Comparison of ENCODE assay signal across 10 cellular contexts in the genomic region with DNA sequence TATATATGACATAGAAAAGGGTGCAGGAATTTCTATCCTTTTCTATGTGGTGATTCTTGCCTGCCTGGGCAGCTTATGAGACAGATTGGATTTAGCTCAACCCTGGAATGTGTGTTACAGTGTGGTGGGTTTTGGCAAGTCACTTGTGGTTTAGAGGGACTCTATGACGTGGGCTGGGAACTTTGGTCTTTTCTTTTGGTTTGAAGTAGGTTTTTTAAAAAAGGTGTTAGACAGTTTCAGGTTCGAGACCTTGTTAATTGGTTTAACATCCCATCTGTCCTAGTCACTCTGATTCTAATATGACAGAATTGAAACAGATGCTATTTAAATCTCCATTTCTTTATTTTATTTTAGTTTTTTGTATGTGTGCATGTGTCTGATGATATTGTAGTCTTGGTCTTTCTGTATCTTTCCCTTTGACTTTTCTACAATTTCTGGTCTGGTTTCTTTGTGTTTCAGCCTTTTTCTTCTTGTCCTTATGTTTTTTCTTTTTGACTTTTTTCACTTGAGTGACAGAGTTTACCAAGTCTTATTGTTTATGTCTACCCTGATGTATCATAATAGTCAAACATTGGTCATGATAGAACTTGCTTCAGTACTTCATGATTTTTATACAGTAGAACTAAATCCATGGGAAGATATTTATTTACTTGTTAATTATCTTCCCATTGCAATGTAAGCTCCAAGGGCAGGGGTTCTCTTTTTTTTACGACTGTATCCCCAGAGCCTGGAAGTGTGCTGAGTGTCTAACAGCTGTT.
A peak's percentile ranks its signal among the peaks of the same experiment; 100 is the strongest.
DNase-seq lines count a peak whose midpoint lies in the region; ATAC-seq lines count a peak whose summit lies in the region.
"Had no signal": no experiment of that assay in that cellular context is flagged by ENCODE, and none has a peak within 500 bp of the region (broad histone marks: within the 10 kb centered on the region; RNA-seq: fewer than 3 reads in every experiment).

No MANE protein-coding gene starts in this region.

- H3K36me3 ChIP-seq in SJCRH30 = no peaks in the 10 kb centered on the region

- ATAC-seq in HG02798 (IDR thresholded peaks at IDR 0.05; ENCODE audit: poor library complexity, unreplicated experiment) (peak; percentile 85), HG03139 (IDR thresholded peaks at IDR 0.05; ENCODE audit: unreplicated experiment) (no peak), HG03095 (IDR thresholded peaks at IDR 0.05; ENCODE audit: unreplicated experiment) (no peak)

- DNase-seq in activated T-cell treated with anti-CD3 and anti-CD28 coated beads for 24 hours (ENCODE audit: low read depth) = peak; percentile 12
- no peak for DNase-seq in activated T-cell treated with anti-CD3 and anti-CD28 coated beads for 4 hours
- peak; percentile 37 to 66 for DNase-seq in SJCRH30
- DNase-seq in stimulated activated CD4-positive, alpha-beta T cell treated with anti-CD3 and anti-CD28 coated beads, Interleukin-4, amount 100 ng/mL, for 24 hours = peak; percentile 48
- DNase-seq in hypothalamus (lab: John Stamatoyannopoulos, UW) = no peak
- DNase-seq: dorsolateral prefrontal cortex had no signal

- H3K9me3 ChIP-seq in SJCRH30 (replicated peaks) = no peaks in the 10 kb centered on the region

- no peaks in the 10 kb centered on the region for H3K27me3 ChIP-seq in SJCRH30
- H3K27me3 ChIP-seq: dorsolateral prefrontal cortex had no signal

- H3K4me3 ChIP-seq in SJCRH30 = no peak overlapping the region
- H3K4me3 ChIP-seq: dorsolateral prefrontal cortex had no signal

- H3K4me1 ChIP-seq in SJCRH30 = peaks cover 24% of the 10 kb centered on the region

- H3K27ac ChIP-seq in SJCRH30 = no peak overlapping the region
- H3K27ac ChIP-seq: C4-2B, dorsolateral prefrontal cortex had no signal

Comparison
In these comparisons a context has a peak if more than half of its experiments do, and no peak if none do; other contexts are left out.
1. DNase-seq: peak in activated T-cell treated with anti-CD3 and anti-CD28 coated beads for 24 hours (single experiment), SJCRH30 (2 of 2) and stimulated activated CD4-positive, alpha-beta T cell treated with anti-CD3 and anti-CD28 coated beads, Interleukin-4, amount 100 ng/mL, for 24 hours (single experiment); none in activated T-cell treated with anti-CD3 and anti-CD28 coated beads for 4 hours (single experiment) and hypothalamus (0 of 51).